Comparison of ENCODE assay signal across 1 cellular context in genomic region chr14:75660238-75660629, GRCh38.
TF ChIP-seq lines count a peak whose summit lies in the region.

No MANE protein-coding gene starts in this region.

TF ChIP-seq in GM23338, 12 proteins besides CTCF, POLR2A, EP300 and RAD21 (continued from another document):
- TF ChIP-seq, protein P1, sequence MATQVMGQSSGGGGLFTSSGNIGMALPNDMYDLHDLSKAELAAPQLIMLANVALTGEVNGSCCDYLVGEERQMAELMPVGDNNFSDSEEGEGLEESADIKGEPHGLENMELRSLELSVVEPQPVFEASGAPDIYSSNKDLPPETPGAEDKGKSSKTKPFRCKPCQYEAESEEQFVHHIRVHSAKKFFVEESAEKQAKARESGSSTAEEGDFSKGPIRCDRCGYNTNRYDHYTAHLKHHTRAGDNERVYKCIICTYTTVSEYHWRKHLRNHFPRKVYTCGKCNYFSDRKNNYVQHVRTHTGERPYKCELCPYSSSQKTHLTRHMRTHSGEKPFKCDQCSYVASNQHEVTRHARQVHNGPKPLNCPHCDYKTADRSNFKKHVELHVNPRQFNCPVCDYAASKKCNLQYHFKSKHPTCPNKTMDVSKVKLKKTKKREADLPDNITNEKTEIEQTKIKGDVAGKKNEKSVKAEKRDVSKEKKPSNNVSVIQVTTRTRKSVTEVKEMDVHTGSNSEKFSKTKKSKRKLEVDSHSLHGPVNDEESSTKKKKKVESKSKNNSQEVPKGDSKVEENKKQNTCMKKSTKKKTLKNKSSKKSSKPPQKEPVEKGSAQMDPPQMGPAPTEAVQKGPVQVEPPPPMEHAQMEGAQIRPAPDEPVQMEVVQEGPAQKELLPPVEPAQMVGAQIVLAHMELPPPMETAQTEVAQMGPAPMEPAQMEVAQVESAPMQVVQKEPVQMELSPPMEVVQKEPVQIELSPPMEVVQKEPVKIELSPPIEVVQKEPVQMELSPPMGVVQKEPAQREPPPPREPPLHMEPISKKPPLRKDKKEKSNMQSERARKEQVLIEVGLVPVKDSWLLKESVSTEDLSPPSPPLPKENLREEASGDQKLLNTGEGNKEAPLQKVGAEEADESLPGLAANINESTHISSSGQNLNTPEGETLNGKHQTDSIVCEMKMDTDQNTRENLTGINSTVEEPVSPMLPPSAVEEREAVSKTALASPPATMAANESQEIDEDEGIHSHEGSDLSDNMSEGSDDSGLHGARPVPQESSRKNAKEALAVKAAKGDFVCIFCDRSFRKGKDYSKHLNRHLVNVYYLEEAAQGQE (IDR thresholded peaks at IDR 0.05; ENCODE audit: unreplicated experiment): no peak
- TF ChIP-seq EZH2phosphoT487 (IDR thresholded peaks at IDR 0.05; ENCODE audit: unreplicated experiment): no peak
- no peak for TF ChIP-seq ZNF331 (CRISPR knock-in tag; IDR thresholded peaks at IDR 0.05; ENCODE audit: low read depth)
- TF ChIP-seq POLR2AphosphoS5 (IDR thresholded peaks at IDR 0.05; ENCODE audit: low read depth): no peak
- TF ChIP-seq, protein P2, sequence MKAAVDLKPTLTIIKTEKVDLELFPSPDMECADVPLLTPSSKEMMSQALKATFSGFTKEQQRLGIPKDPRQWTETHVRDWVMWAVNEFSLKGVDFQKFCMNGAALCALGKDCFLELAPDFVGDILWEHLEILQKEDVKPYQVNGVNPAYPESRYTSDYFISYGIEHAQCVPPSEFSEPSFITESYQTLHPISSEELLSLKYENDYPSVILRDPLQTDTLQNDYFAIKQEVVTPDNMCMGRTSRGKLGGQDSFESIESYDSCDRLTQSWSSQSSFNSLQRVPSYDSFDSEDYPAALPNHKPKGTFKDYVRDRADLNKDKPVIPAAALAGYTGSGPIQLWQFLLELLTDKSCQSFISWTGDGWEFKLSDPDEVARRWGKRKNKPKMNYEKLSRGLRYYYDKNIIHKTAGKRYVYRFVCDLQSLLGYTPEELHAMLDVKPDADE (IDR thresholded peaks at IDR 0.05): no peak
- TF ChIP-seq NANOG (IDR thresholded peaks at IDR 0.05; ENCODE audit: borderline replicate concordance): no peak
- TF ChIP-seq STAT1 (IDR thresholded peaks at IDR 0.05; ENCODE audit: unreplicated experiment): no peak
- TF ChIP-seq EZH2 (IDR thresholded peaks at IDR 0.05; ENCODE audit: low read depth, unreplicated experiment): no peak
- TF ChIP-seq CREB1 (CRISPR knock-in tag; IDR thresholded peaks at IDR 0.05; ENCODE audit: low read depth): no peak
- TF ChIP-seq JUNB (IDR thresholded peaks at IDR 0.05; ENCODE audit: unreplicated experiment): no peak
- no peak for TF ChIP-seq ZNF114 (CRISPR knock-in tag; IDR thresholded peaks at IDR 0.05)
